In genomic region chr17:4344926-4345325, GRCh38 we compare ENCODE assay signal across 25 cellular contexts. TPM values are rescaled to one million over a fixed set of nuclear protein-coding genes. Genes with fewer than 3 reads are reported as not detected.
A peak's percentile ranks its signal among the peaks of the same experiment; 100 is the strongest.
DNase-seq lines count a peak whose midpoint lies in the region; ATAC-seq and TF ChIP-seq lines count a peak whose summit lies in the region.
"Had no signal": no experiment of that assay in that cellular context is flagged by ENCODE, and none has a peak within 500 bp of the region (broad histone marks: within the 10 kb centered on the region; RNA-seq: fewer than 3 reads in every experiment).

No MANE protein-coding gene starts in this region.

- no peaks in the 10 kb centered on the region for H3K9me3 Mint-ChIP-seq in nephron
- H3K9me3 Mint-ChIP-seq: CD4-positive, alpha-beta memory T cell; HFFc6 had no signal

- H3K27me3 ChIP-seq in left ventricle myocardium inferior (ENCODE audit: low read depth) = no peaks in the 10 kb centered on the region
- no peaks in the 10 kb centered on the region for H3K27me3 ChIP-seq in body of pancreas
- H3K27me3 ChIP-seq in spleen (replicated peaks in 1 of 7) = no peaks in the 10 kb centered on the region
- H3K27me3 ChIP-seq: BLaER1 had no signal

- TF ChIP-seq CTCF in left ventricle myocardium inferior (IDR thresholded peaks at IDR 0.05; ENCODE audit: borderline replicate concordance) (no peak), VCaP (conservative IDR thresholded peaks at IDR 0.05) (no peak), nephron (IDR thresholded peaks at IDR 0.05; ENCODE audit: unreplicated experiment in 3 of 3) (no peak), body of pancreas (IDR thresholded peaks at IDR 0.05) (no peak), spleen (IDR thresholded peaks at IDR 0.05 in 8 of 11, conservative IDR thresholded peaks at IDR 0.05 in 3 of 11) (no peak)

- H3K9me3 ChIP-seq in left ventricle myocardium inferior (replicated peaks) (no peaks in the 10 kb centered on the region), body of pancreas (no peaks in the 10 kb centered on the region), spleen (no peaks in the 10 kb centered on the region)
- H3K9me3 ChIP-seq: BLaER1, HAP-1 had no signal

- 41 to 45% methylated on average over 1 of the region's 1 CpG for WGBS in body of pancreas, 2 donors
- 77 to 93% (median 85%) methylated on average over 1 of the region's 1 CpG for WGBS in spleen, 5 donors

- H3K4me1 ChIP-seq in left ventricle myocardium inferior (peaks cover 81% of the 10 kb centered on the region), body of pancreas (peaks cover 32% of the 10 kb centered on the region), spleen (peaks cover 7 to 94% (median 43%) of the 10 kb centered on the region in 6 donors)

- H3K36me3 ChIP-seq in left ventricle myocardium inferior (no peaks in the 10 kb centered on the region), body of pancreas (replicated peaks in 1 of 2; ENCODE audit: insufficient read depth in 1 of 2, low read depth in 2 of 2) (no peaks in the 10 kb centered on the region), spleen (peaks cover 0 to 9% (median 0%) of the 10 kb centered on the region in 6 donors)
- H3K36me3 ChIP-seq: HAP-1 had no signal

- no peaks in the 10 kb centered on the region for H3K36me3 Mint-ChIP-seq in nephron (ENCODE audit: low read depth)

- H3K27ac ChIP-seq in left ventricle myocardium inferior (replicated peaks) (peak overlapping the region; percentile 37), VCaP (peak overlapping the region; percentile 69), body of pancreas (no peak overlapping the region), spleen (no peak overlapping the region)
- H3K27ac ChIP-seq: BLaER1 had no signal

- DNase-seq in left ventricle myocardium inferior (no peak), Right ventricle myocardium superior (no peak), body of pancreas (no peak), HPDE6-E6E7 (ENCODE audit: extremely low spot score) (no peak), spleen (no peak), Kasumi-1 (lab: John Stamatoyannopoulos, UW) (no peak)
- DNase-seq: CD4-positive, alpha-beta memory T cell; COR-L47; GOT3; HFFc6; IMR-90; KG1; NCI-H1092; NCI-H1417 treated with DMSO at 0.1 percent for 48 hours; NCI-H1694 treated with DMSO at 0.1 percent for 48 hours; NCI-H2081 treated with DMSO at 0.1 percent for 48 hours; NCI-H2171; NCI-H226; NCI-H510A; NCI-H69 had no signal

- H3K4me3 ChIP-seq in left ventricle myocardium inferior = no peak overlapping the region
- no peak overlapping the region for H3K4me3 ChIP-seq in body of pancreas
- H3K4me3 ChIP-seq in spleen = no peak overlapping the region
- H3K4me3 ChIP-seq: BLaER1, HAP-1 had no signal

- peaks cover 26% of the 10 kb centered on the region for H3K4me1 Mint-ChIP-seq in nephron

- intact Hi-C loops in left ventricle myocardium inferior (cut with micrococcal nuclease) (no loop called here), Right ventricle myocardium superior (cut with DNase I) (no loop called here), body of pancreas (cut with DNase I) (no loop called here), spleen (cut with DNase I; ENCODE audit: low total_unique reads) (no loop called here)

- ATAC-seq in Right ventricle myocardium superior (ENCODE audit: poor library complexity) (no peak), body of pancreas (no peak)
- ATAC-seq: SK-N-SH treated with all-trans-retinoic acid at 6 μM for 48 hours had no signal

- peak overlapping the region in 1 of 3 experiments; percentile 62 for H3K4me3 Mint-ChIP-seq in nephron
- H3K4me3 Mint-ChIP-seq: HFFc6 had no signal

- TF ChIP-seq POLR2A in body of pancreas (IDR thresholded peaks at IDR 0.05) (no peak), spleen (IDR thresholded peaks at IDR 0.05) (no peak)

- peak overlapping the region; percentile 62 to 85 (median 64) for H3K27ac Mint-ChIP-seq in nephron
- H3K27ac Mint-ChIP-seq: HFFc6 had no signal

- no peaks in the 10 kb centered on the region for H3K27me3 Mint-ChIP-seq in nephron (ENCODE audit: low read depth)
- H3K27me3 Mint-ChIP-seq: CD4-positive, alpha-beta memory T cell had no signal

RNA-seq across cellular contexts. Expression of gene UBE2G1, which starts 21.5 kb away (rescaled TPM):
- 92.8 TPM for total RNA-seq in left ventricle myocardium inferior
- total RNA-seq in Right ventricle myocardium superior = 107 TPM
- 10 to 100 TPM; 26.7 to 29.3 TPM for total RNA-seq in body of pancreas
- total RNA-seq in spleen = 10 to 100 TPM; 43.8 to 59.7 (median 56.1) TPM
- polyA plus RNA-seq in spleen = 10 to 100 TPM; 10.7 to 15.2 (median 15.2) TPM

Comparison
In these comparisons a context has a peak if more than half of its experiments do, and no peak if none do; other contexts are left out.
1. H3K27ac ChIP-seq: peak in left ventricle myocardium inferior (single experiment) and VCaP (single experiment); none in body of pancreas (0 of 4) and spleen (0 of 8).